ENCODE assay signal across 10 cellular contexts in genomic region chr6:136014454-136015421, GRCh38.
A peak's percentile ranks its signal among the peaks of the same experiment; 100 is the strongest.
DNase-seq lines count a peak whose midpoint lies in the region; ATAC-seq and TF ChIP-seq lines count a peak whose summit lies in the region.
"Had no signal": no experiment of that assay in that cellular context is flagged by ENCODE, and none has a peak within 500 bp of the region (broad histone marks: within the 10 kb centered on the region; RNA-seq: fewer than 3 reads in every experiment).

No MANE protein-coding gene starts in this region.

- no peaks in the 10 kb centered on the region for H3K9me2 ChIP-seq in GM23338 (ENCODE audit: insufficient read depth)

- no peaks in the 10 kb centered on the region for H4K20me1 ChIP-seq in GM23338 (replicated peaks; ENCODE audit: insufficient read depth)

- peak overlapping the region; percentile 54 for H4K12ac ChIP-seq in trophoblast cell (ENCODE audit: low read depth, low read length)

- H4K91ac ChIP-seq in trophoblast cell (ENCODE audit: low read depth, low read length): no peak overlapping the region

- no peak for TF ChIP-seq POLR2A in prostate gland (IDR thresholded peaks at IDR 0.05)

- H3K79me1 ChIP-seq in trophoblast cell (ENCODE audit: low read length): no peaks in the 10 kb centered on the region

- no peaks in the 10 kb centered on the region for H3F3A ChIP-seq in GM23338 (replicated peaks; ENCODE audit: low read depth)

- no peaks in the 10 kb centered on the region for H3K27me3 ChIP-seq in GM23338 (ENCODE audit: insufficient read depth)
- H3K27me3 ChIP-seq in SJSA1 (replicated peaks): no peaks in the 10 kb centered on the region
- no peaks in the 10 kb centered on the region for H3K27me3 ChIP-seq in trophoblast cell (ENCODE audit: insufficient read depth, low read length)
- no peaks in the 10 kb centered on the region for H3K27me3 ChIP-seq in prostate gland (replicated peaks; ENCODE audit: insufficient read depth)
- H3K27me3 ChIP-seq: neutrophil had no signal

- peaks cover 8% of the 10 kb centered on the region for H3K4me1 Mint-ChIP-seq in GM23338
- peaks cover 2 to 12% of the 10 kb centered on the region in 2 donors for H3K4me1 Mint-ChIP-seq in stimulated activated naive B cell treated with anti-CD40 and anti-IgM and Interleukin-4, amounts not matched to agents 10 μg/mL and 1 μg/mL and 100 μg/mL, for 72 hours

- no peaks in the 10 kb centered on the region for H3K9me3 ChIP-seq in SJSA1 (replicated peaks)
- no peaks in the 10 kb centered on the region for H3K9me3 ChIP-seq in trophoblast cell (ENCODE audit: insufficient read depth, low read depth, low read length)
- H3K9me3 ChIP-seq in mucosa of descending colon: no peaks in the 10 kb centered on the region
- H3K9me3 ChIP-seq in prostate gland: no peaks in the 10 kb centered on the region
- H3K9me3 ChIP-seq: neutrophil had no signal

- DNase-seq in GM23338 (ENCODE audit: low spot score) (no peak), SJSA1 (ENCODE audit: low read depth in 1 of 2, low spot score in 2 of 2) (peak; percentile 86 to 88), fibroblast of gingiva (ENCODE audit: low read depth) (peak; percentile 90), trophoblast cell (peak; percentile 1 to 6), mucosa of descending colon (no peak), GM19240 (ENCODE audit: insufficient read length, low spot score) (no peak), prostate gland (ENCODE audit: low spot score) (no peak)
- DNase-seq in stimulated activated naive B cell treated with anti-CD40 and anti-IgM and Interleukin-4, amounts not matched to agents 10 μg/mL and 1 μg/mL and 100 μg/mL, for 72 hours: no peak
- DNase-seq: NCI-H446 treated with DMSO at 0.1 percent for 48 hours had no signal

- H3K23ac ChIP-seq in trophoblast cell (ENCODE audit: low read length): no peak overlapping the region

- H3K79me2 ChIP-seq in GM23338 (replicated peaks; ENCODE audit: insufficient read depth) (no peaks in the 10 kb centered on the region), trophoblast cell (ENCODE audit: control insufficient read depth, insufficient read depth, low read length, poor library complexity) (no peaks in the 10 kb centered on the region)

- H3K9me3 Mint-ChIP-seq in GM23338: peaks cover 3% of the 10 kb centered on the region; the same call in 2 of the 3 replicates
- no peaks in the 10 kb centered on the region for H3K9me3 Mint-ChIP-seq in stimulated activated naive B cell treated with anti-CD40 and anti-IgM and Interleukin-4, amounts not matched to agents 10 μg/mL and 1 μg/mL and 100 μg/mL, for 72 hours

- no peak overlapping the region for H3K18ac ChIP-seq in trophoblast cell (ENCODE audit: low read length)

- H3K4me3 ChIP-seq in GM23338 (no peak overlapping the region), SJSA1 (0 out of 2 replicates have a peak overlapping the region, but pooled peaks have one; percentile 2), trophoblast cell (ENCODE audit: low read depth, low read length) (no peak overlapping the region), mucosa of descending colon (no peak overlapping the region), prostate gland (no peak overlapping the region)

- ATAC-seq in GM23338 (no peak), mucosa of descending colon (no peak)
- ATAC-seq in stimulated activated naive B cell treated with anti-CD40 and anti-IgM and Interleukin-4, amounts not matched to agents 10 μg/mL and 1 μg/mL and 100 μg/mL, for 72 hours (replicated peaks): no peak

- intact Hi-C loops in mucosa of descending colon (cut with DNase I, micrococcal nuclease) (no loop called here), prostate gland (cut with DNase I) (no loop called here)

- H2BK5ac ChIP-seq in trophoblast cell (ENCODE audit: low read depth, low read length, poor library complexity): peak overlapping the region; percentile 40

- no peak overlapping the region for H3K4ac ChIP-seq in trophoblast cell (ENCODE audit: low read depth, low read length)

- no peak overlapping the region for H3K4me3 Mint-ChIP-seq in GM23338
- H3K4me3 Mint-ChIP-seq in stimulated activated naive B cell treated with anti-CD40 and anti-IgM and Interleukin-4, amounts not matched to agents 10 μg/mL and 1 μg/mL and 100 μg/mL, for 72 hours: no peak overlapping the region

- no peak overlapping the region for H3K14ac ChIP-seq in trophoblast cell (ENCODE audit: low read length)

- no peaks in the 10 kb centered on the region for H3K36me3 Mint-ChIP-seq in GM23338 (ENCODE audit: low read depth)
- H3K36me3 Mint-ChIP-seq in stimulated activated naive B cell treated with anti-CD40 and anti-IgM and Interleukin-4, amounts not matched to agents 10 μg/mL and 1 μg/mL and 100 μg/mL, for 72 hours: peaks cover 5 to 6% of the 10 kb centered on the region in 2 donors

- WGBS in trophoblast cell (ENCODE audit: extremely low coverage, insufficient coverage, insufficient read length): no CpG with 5 or more reads among the region's 15 CpGs
- 85% methylated on average over 15 of the region's 15 CpGs for WGBS in prostate gland

- H3K27ac Mint-ChIP-seq in GM23338: peak overlapping the region; percentile 68; the same call in 1 of the 2 replicates
- no peak overlapping the region for H3K27ac Mint-ChIP-seq in stimulated activated naive B cell treated with anti-CD40 and anti-IgM and Interleukin-4, amounts not matched to agents 10 μg/mL and 1 μg/mL and 100 μg/mL, for 72 hours

- no peak for TF ChIP-seq CTCF in GM23338 (conservative IDR thresholded peaks at IDR 0.05; ENCODE audit: low read depth in 2 of 2)
- no peak for TF ChIP-seq CTCF in mucosa of descending colon (IDR thresholded peaks at IDR 0.05)
- no peak for TF ChIP-seq CTCF in prostate gland (IDR thresholded peaks at IDR 0.05)

- H3K4me2 ChIP-seq in GM23338: no peak overlapping the region
- H3K4me2 ChIP-seq in trophoblast cell (ENCODE audit: low read length): no peak overlapping the region

- H3K36me3 ChIP-seq in GM23338 (ENCODE audit: insufficient read depth) (no peaks in the 10 kb centered on the region), SJSA1 (no peaks in the 10 kb centered on the region), trophoblast cell (ENCODE audit: control insufficient read depth in 1 of 2, insufficient read depth in 2 of 2, low read length in 2 of 2) (no peaks in the 10 kb centered on the region), mucosa of descending colon (ENCODE audit: low read depth) (no peaks in the 10 kb centered on the region), prostate gland (no peaks in the 10 kb centered on the region)
- H3K36me3 ChIP-seq: neutrophil had no signal

- H3K27ac ChIP-seq in GM23338 (ENCODE audit: low read depth) (no peak overlapping the region), SJSA1 (peak overlapping the region; percentile 86), trophoblast cell (ENCODE audit: low read depth, low read length) (no peak overlapping the region), prostate gland (no peak overlapping the region)
- H3K27ac ChIP-seq: neutrophil had no signal

- no peak overlapping the region for H2AK5ac ChIP-seq in trophoblast cell (ENCODE audit: low read length)

- peaks cover 2% of the 10 kb centered on the region for H3K27me3 Mint-ChIP-seq in GM23338 (ENCODE audit: insufficient read depth, low read depth, poor library complexity)
- no peaks in the 10 kb centered on the region for H3K27me3 Mint-ChIP-seq in stimulated activated naive B cell treated with anti-CD40 and anti-IgM and Interleukin-4, amounts not matched to agents 10 μg/mL and 1 μg/mL and 100 μg/mL, for 72 hours

- H4K8ac ChIP-seq in trophoblast cell (ENCODE audit: low read depth, low read length): no peak overlapping the region

- H2BK120ac ChIP-seq in trophoblast cell (ENCODE audit: insufficient read depth, low read length, poor library complexity): no peak overlapping the region

- H3K4me1 ChIP-seq in GM23338 (ENCODE audit: insufficient read depth) (no peaks in the 10 kb centered on the region), SJSA1 (replicated peaks) (peaks cover 41% of the 10 kb centered on the region), trophoblast cell (ENCODE audit: control insufficient read depth in 1 of 2, insufficient read depth in 2 of 2, low read length in 2 of 2) (peaks cover 3 to 4% of the 10 kb centered on the region in 2 experiments), mucosa of descending colon (ENCODE audit: low read depth) (no peaks in the 10 kb centered on the region), prostate gland (replicated peaks) (no peaks in the 10 kb centered on the region)

- H2BK12ac ChIP-seq in trophoblast cell (ENCODE audit: low read length): no peak overlapping the region

- H2AFZ ChIP-seq in GM23338 (no peak overlapping the region), trophoblast cell (ENCODE audit: insufficient read depth, low read length, poor library complexity) (no peak overlapping the region)

- no peak overlapping the region for H3K9ac ChIP-seq in trophoblast cell (ENCODE audit: low read length)

TF ChIP-seq in GM23338, 12 proteins besides CTCF, POLR2A, EP300 and RAD21 (continues in another document):
- no peak for TF ChIP-seq JUNB (IDR thresholded peaks at IDR 0.05; ENCODE audit: unreplicated experiment)
- TF ChIP-seq ZNF331 (CRISPR knock-in tag; IDR thresholded peaks at IDR 0.05; ENCODE audit: low read depth): no peak
- no peak for TF ChIP-seq EZH2 (IDR thresholded peaks at IDR 0.05; ENCODE audit: low read depth, unreplicated experiment)
- no peak for TF ChIP-seq STAT1 (IDR thresholded peaks at IDR 0.05; ENCODE audit: unreplicated experiment)
- no peak for TF ChIP-seq POLR2AphosphoS5 (IDR thresholded peaks at IDR 0.05; ENCODE audit: low read depth)

Comparison
In these comparisons a context has a peak if more than half of its experiments do, and no peak if none do; other contexts are left out.
1. DNase-seq: peak in SJSA1 (2 of 2), fibroblast of gingiva (single experiment) and trophoblast cell (2 of 2); none in GM23338 (single experiment), mucosa of descending colon (0 of 3), GM19240 (single experiment), prostate gland (single experiment) and stimulated activated naive B cell treated with anti-CD40 and anti-IgM and Interleukin-4, amounts not matched to agents 10 μg/mL and 1 μg/mL and 100 μg/mL, for 72 hours (single experiment).